In the genomic region with DNA sequence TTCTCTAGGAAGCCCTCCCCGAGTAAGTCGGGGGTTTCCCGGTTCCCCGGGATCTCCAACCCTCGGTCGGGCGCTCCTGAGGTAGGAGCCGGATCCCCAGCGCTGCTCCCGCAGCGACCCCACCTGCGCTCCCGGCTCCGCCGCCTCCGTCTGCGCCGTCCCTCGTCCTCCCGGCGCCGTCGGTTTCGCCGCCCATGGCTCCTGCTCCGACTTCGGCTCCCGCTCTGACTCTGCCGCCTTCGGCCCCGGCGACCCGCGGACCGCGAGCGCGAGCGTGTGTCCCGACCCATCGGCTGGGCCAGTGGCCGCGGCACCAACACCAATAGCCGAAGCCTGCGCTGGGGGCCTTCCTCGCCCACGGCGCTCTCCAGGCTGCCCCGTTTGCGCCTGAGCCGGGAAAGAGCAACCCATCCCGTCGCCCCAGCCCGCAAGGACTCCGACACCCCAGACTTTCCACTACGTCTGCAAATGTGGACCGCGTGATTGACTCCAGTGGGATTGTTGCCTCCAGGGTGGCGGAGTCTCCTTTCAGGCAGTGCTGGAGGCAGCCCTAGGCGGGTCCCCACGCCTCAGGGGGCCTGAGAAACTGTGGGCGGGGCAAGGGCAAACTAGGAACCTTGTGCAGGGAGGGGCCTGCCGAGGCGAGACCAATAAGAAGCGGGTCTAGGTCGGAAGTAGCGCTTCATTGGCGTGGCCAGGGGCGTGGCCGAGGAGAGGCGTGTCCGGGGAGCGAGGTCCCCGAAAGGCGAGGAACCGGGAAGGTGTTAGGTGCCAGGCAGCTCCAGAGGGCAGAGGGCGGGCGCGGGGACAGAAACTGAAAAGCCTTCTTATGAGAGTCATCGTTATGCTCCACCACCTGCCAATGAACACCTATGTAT, we compare ENCODE assay signal across 1 cellular context.
A peak's percentile ranks its signal among the peaks of the same experiment; 100 is the strongest.
TF ChIP-seq lines count a peak whose summit lies in the region.

TSS of gene CACTIN (minus strand) at position 318 of the 878 bp plus-strand sequence. CDS start at position 290, 28 bp downstream.

TF ChIP-seq in HepG2, 621 proteins besides CTCF, POLR2A, EP300 and RAD21 (continued from another document and continues in another):
- TF ChIP-seq MYC (CRISPR knock-in tag; IDR thresholded peaks at IDR 0.05; ENCODE audit: borderline replicate concordance) (peak; percentile 78), ATF7-NPFF (CRISPR knock-in tag; IDR thresholded peaks at IDR 0.05; ENCODE audit: low read depth) (no peak), NRL (CRISPR knock-in tag; IDR thresholded peaks at IDR 0.05; ENCODE audit: borderline replicate concordance) (peak; percentile 67), ZNF383 (CRISPR knock-in tag; IDR thresholded peaks at IDR 0.05; ENCODE audit: borderline replicate concordance) (no peak), KDM6A (CRISPR knock-in tag; IDR thresholded peaks at IDR 0.05; ENCODE audit: low read depth) (no peak), IKZF1 (IDR thresholded peaks at IDR 0.05) (no peak), PAF1 (CRISPR knock-in tag; IDR thresholded peaks at IDR 0.05) (no peak), ZNF850 (CRISPR knock-in tag; conservative IDR thresholded peaks at IDR 0.05) (no peak), NCOA1 (CRISPR knock-in tag; IDR thresholded peaks at IDR 0.05) (peak; percentile 23; the same call in 1 of the 2 replicates), ZNF607 (CRISPR knock-in tag; IDR thresholded peaks at IDR 0.05; ENCODE audit: borderline replicate concordance) (no peak; the same call in none of the 2 replicates), HNRNPK (IDR thresholded peaks at IDR 0.05; ENCODE audit: low read depth, low read length, poor library complexity, severe bottlenecking) (no peak), ZNF430 (CRISPR knock-in tag; IDR thresholded peaks at IDR 0.05) (peak; percentile 69), ARNT (IDR thresholded peaks at IDR 0.05) (no peak), ARID4A (CRISPR knock-in tag; IDR thresholded peaks at IDR 0.05; ENCODE audit: borderline replicate concordance) (peak; percentile 98), ZNF446 (CRISPR knock-in tag; IDR thresholded peaks at IDR 0.05) (0 out of 2 replicates have a peak, but pooled peaks have one; percentile 68), ISX (CRISPR knock-in tag; conservative IDR thresholded peaks at IDR 0.05) (no peak), PRDM10 (CRISPR knock-in tag; IDR thresholded peaks at IDR 0.05; ENCODE audit: low read depth) (peak; percentile 31; the same call in 1 of the 2 replicates), ESRRA (CRISPR knock-in tag; IDR thresholded peaks at IDR 0.05; ENCODE audit: low read depth) (no peak; the same call in 1 of the 2 replicates), SPEN (CRISPR knock-in tag; IDR thresholded peaks at IDR 0.05; ENCODE audit: low read depth) (peak; percentile 98), ZNF205 (CRISPR knock-in tag; IDR thresholded peaks at IDR 0.05) (peak; percentile 74), ZNF780A (CRISPR knock-in tag; IDR thresholded peaks at IDR 0.05) (no peak; the same call in 1 of the 2 replicates), NPAS2 (CRISPR knock-in tag; IDR thresholded peaks at IDR 0.05; ENCODE audit: borderline replicate concordance) (no peak), RFX1 (IDR thresholded peaks at IDR 0.05) (no peak), SETDB1 (CRISPR knock-in tag; IDR thresholded peaks at IDR 0.05; ENCODE audit: borderline replicate concordance) (no peak), NFKBIZ (CRISPR knock-in tag; IDR thresholded peaks at IDR 0.05) (peak; percentile 75; the same call in 1 of the 2 replicates), CBX2 (IDR thresholded peaks at IDR 0.05; ENCODE audit: low read depth, low read length) (no peak), CBX2 (CRISPR knock-in tag; IDR thresholded peaks at IDR 0.05; ENCODE audit: low read depth) (no peak), ZNF34 (CRISPR knock-in tag; IDR thresholded peaks at IDR 0.05; ENCODE audit: borderline replicate concordance) (no peak), KMT2A (CRISPR knock-in tag; IDR thresholded peaks at IDR 0.05) (peak; percentile 95), ZNF513 (CRISPR knock-in tag; conservative IDR thresholded peaks at IDR 0.05) (no peak), SIX1 (CRISPR knock-in tag; IDR thresholded peaks at IDR 0.05; ENCODE audit: borderline replicate concordance) (no peak), JUN (CRISPR knock-in tag; IDR thresholded peaks at IDR 0.05) (no peak), GATAD1 (CRISPR knock-in tag; IDR thresholded peaks at IDR 0.05) (peak; percentile 100), SMAD3 (CRISPR knock-in tag; IDR thresholded peaks at IDR 0.05) (no peak; the same call in 1 of the 2 replicates), MXD3 (CRISPR knock-in tag; IDR thresholded peaks at IDR 0.05) (peak; percentile 71), IRF2 (CRISPR knock-in tag; IDR thresholded peaks at IDR 0.05) (peak; percentile 89), ZNF615 (CRISPR knock-in tag; IDR thresholded peaks at IDR 0.05; ENCODE audit: borderline replicate concordance) (0 out of 2 replicates have a peak, but pooled peaks have one; percentile 46), MBNL3 (CRISPR knock-in tag; conservative IDR thresholded peaks at IDR 0.05) (no peak), CHD4 (IDR thresholded peaks at IDR 0.05; ENCODE audit: borderline replicate concordance, low read length) (no peak), SMAD9 (CRISPR knock-in tag; IDR thresholded peaks at IDR 0.05) (no peak), NCOA2 (CRISPR knock-in tag; IDR thresholded peaks at IDR 0.05) (peak; percentile 30; the same call in 1 of the 2 replicates), PHF21A (CRISPR knock-in tag; IDR thresholded peaks at IDR 0.05) (peak; percentile 85)
- TF ChIP-seq, protein P1, sequence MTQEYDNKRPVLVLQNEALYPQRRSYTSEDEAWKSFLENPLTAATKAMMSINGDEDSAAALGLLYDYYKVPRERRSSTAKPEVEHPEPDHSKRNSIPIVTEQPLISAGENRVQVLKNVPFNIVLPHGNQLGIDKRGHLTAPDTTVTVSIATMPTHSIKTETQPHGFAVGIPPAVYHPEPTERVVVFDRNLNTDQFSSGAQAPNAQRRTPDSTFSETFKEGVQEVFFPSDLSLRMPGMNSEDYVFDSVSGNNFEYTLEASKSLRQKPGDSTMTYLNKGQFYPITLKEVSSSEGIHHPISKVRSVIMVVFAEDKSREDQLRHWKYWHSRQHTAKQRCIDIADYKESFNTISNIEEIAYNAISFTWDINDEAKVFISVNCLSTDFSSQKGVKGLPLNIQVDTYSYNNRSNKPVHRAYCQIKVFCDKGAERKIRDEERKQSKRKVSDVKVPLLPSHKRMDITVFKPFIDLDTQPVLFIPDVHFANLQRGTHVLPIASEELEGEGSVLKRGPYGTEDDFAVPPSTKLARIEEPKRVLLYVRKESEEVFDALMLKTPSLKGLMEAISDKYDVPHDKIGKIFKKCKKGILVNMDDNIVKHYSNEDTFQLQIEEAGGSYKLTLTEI (CRISPR knock-in tag; conservative IDR thresholded peaks at IDR 0.05): no peak
- TF ChIP-seq, protein P2, sequence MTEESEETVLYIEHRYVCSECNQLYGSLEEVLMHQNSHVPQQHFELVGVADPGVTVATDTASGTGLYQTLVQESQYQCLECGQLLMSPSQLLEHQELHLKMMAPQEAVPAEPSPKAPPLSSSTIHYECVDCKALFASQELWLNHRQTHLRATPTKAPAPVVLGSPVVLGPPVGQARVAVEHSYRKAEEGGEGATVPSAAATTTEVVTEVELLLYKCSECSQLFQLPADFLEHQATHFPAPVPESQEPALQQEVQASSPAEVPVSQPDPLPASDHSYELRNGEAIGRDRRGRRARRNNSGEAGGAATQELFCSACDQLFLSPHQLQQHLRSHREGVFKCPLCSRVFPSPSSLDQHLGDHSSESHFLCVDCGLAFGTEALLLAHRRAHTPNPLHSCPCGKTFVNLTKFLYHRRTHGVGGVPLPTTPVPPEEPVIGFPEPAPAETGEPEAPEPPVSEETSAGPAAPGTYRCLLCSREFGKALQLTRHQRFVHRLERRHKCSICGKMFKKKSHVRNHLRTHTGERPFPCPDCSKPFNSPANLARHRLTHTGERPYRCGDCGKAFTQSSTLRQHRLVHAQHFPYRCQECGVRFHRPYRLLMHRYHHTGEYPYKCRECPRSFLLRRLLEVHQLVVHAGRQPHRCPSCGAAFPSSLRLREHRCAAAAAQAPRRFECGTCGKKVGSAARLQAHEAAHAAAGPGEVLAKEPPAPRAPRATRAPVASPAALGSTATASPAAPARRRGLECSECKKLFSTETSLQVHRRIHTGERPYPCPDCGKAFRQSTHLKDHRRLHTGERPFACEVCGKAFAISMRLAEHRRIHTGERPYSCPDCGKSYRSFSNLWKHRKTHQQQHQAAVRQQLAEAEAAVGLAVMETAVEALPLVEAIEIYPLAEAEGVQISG (CRISPR knock-in tag; IDR thresholded peaks at IDR 0.05): peak; percentile 65
- TF ChIP-seq, protein P3, sequence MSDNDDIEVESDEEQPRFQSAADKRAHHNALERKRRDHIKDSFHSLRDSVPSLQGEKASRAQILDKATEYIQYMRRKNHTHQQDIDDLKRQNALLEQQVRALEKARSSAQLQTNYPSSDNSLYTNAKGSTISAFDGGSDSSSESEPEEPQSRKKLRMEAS (IDR thresholded peaks at IDR 0.05): peak; percentile 80
- TF ChIP-seq, protein P4, sequence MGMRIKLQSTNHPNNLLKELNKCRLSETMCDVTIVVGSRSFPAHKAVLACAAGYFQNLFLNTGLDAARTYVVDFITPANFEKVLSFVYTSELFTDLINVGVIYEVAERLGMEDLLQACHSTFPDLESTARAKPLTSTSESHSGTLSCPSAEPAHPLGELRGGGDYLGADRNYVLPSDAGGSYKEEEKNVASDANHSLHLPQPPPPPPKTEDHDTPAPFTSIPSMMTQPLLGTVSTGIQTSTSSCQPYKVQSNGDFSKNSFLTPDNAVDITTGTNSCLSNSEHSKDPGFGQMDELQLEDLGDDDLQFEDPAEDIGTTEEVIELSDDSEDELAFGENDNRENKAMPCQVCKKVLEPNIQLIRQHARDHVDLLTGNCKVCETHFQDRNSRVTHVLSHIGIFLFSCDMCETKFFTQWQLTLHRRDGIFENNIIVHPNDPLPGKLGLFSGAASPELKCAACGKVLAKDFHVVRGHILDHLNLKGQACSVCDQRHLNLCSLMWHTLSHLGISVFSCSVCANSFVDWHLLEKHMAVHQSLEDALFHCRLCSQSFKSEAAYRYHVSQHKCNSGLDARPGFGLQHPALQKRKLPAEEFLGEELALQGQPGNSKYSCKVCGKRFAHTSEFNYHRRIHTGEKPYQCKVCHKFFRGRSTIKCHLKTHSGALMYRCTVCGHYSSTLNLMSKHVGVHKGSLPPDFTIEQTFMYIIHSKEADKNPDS (CRISPR knock-in tag; IDR thresholded peaks at IDR 0.05): no peak
